11 cellular contexts compared by ENCODE assay signal in genomic region chr1:240539031-240539430, GRCh38.
DNase-seq lines count a peak whose midpoint lies in the region; ATAC-seq and TF ChIP-seq lines count a peak whose summit lies in the region.
"Had no signal": no experiment of that assay in that cellular context is flagged by ENCODE, and none has a peak within 500 bp of the region (broad histone marks: within the 10 kb centered on the region; RNA-seq: fewer than 3 reads in every experiment).

No MANE protein-coding gene starts in this region.

- no peaks in the 10 kb centered on the region for H3K27me3 ChIP-seq in BLaER1 treated with 17β-estradiol and CSF1 and Interleukin-3, amounts not matched to agents 10 nM and 100 nM
- H3K27me3 ChIP-seq in H9 (ENCODE audit: insufficient read depth, low read length) (no peaks in the 10 kb centered on the region), endodermal cell (ENCODE audit: control insufficient read depth, insufficient read depth, low read length, poor library complexity, severe bottlenecking) (no peaks in the 10 kb centered on the region)

- peaks cover 0 to 16% (median 13%) of the 10 kb centered on the region in 10 experiments; a peak in 14 of 20 replicates for H3K4me1 ChIP-seq in BLaER1 treated with 17β-estradiol and CSF1 and Interleukin-3, amounts not matched to agents 10 nM and 100 nM
- peaks cover 8% of the 10 kb centered on the region; the same call in 1 of the 2 replicates for H3K4me1 ChIP-seq in H9 (ENCODE audit: insufficient read depth, low read length)
- no peaks in the 10 kb centered on the region for H3K4me1 ChIP-seq in endodermal cell (ENCODE audit: control insufficient read depth, insufficient read depth, low read length)

- H3K14ac ChIP-seq in H9 (ENCODE audit: insufficient read depth, low read length): no peak overlapping the region

- no peak overlapping the region for H3K4me3 ChIP-seq in BLaER1 treated with 17β-estradiol and CSF1 and Interleukin-3, amounts not matched to agents 10 nM and 100 nM
- no peak overlapping the region for H3K4me3 ChIP-seq in endodermal cell (ENCODE audit: low read length)
- H3K4me3 ChIP-seq: GM12878, K562 had no signal

- H3K9me3 Mint-ChIP-seq in H9 (no peaks in the 10 kb centered on the region; a peak in 2 of 5 replicates), endodermal cell (no peaks in the 10 kb centered on the region)
- H3K9me3 Mint-ChIP-seq in stimulated activated memory B cell treated with anti-CD40 and anti-IgM and Interleukin-4, amounts not matched to agents 10 μg/mL and 1 μg/mL and 100 μg/mL, for 72 hours: peaks cover 4% of the 10 kb centered on the region

- H2BK20ac ChIP-seq in H9 (ENCODE audit: low read depth, low read length, poor library complexity, severe bottlenecking): no peak overlapping the region

- no peak overlapping the region for H4K8ac ChIP-seq in H9 (replicated peaks; ENCODE audit: insufficient read length, low read depth, low read length)

- no peaks in the 10 kb centered on the region for H3K23me2 ChIP-seq in H9 (ENCODE audit: insufficient read length, low read depth, low read length, poor library complexity, severe bottlenecking)

- no peak overlapping the region for H2BK15ac ChIP-seq in H9 (ENCODE audit: low read depth, low read length)

- H2BK120ac ChIP-seq in H9 (ENCODE audit: low read depth, low read length, poor library complexity, severe bottlenecking): no peak overlapping the region

- H2AK5ac ChIP-seq in H9 (ENCODE audit: insufficient read length, low read length): no peak overlapping the region

- no peak overlapping the region for H4K5ac ChIP-seq in H9 (ENCODE audit: insufficient read length, low read depth, low read length)

- H3K79me2 ChIP-seq in H9 (ENCODE audit: insufficient read depth, low read length): no peaks in the 10 kb centered on the region

- H3K4me2 ChIP-seq in BLaER1 treated with 17β-estradiol and CSF1 and Interleukin-3, amounts not matched to agents 10 nM and 100 nM: peak overlapping the region in 6 of 11 experiments; percentile 16 to 50 (median 40); a peak in 9 of 22 replicates
- peak overlapping the region; percentile 26 for H3K4me2 ChIP-seq in H9 (ENCODE audit: insufficient read depth, insufficient read length, low read length)

- H3K27me3 Mint-ChIP-seq in H9 (ENCODE audit: low read depth): peaks cover 10% of the 10 kb centered on the region
- no peaks in the 10 kb centered on the region for H3K27me3 Mint-ChIP-seq in stimulated activated memory B cell treated with anti-CD40 and anti-IgM and Interleukin-4, amounts not matched to agents 10 μg/mL and 1 μg/mL and 100 μg/mL, for 72 hours
- H3K27me3 Mint-ChIP-seq in endodermal cell (ENCODE audit: insufficient read depth): no peaks in the 10 kb centered on the region
- H3K27me3 Mint-ChIP-seq: CD4-positive, CD25-positive, alpha-beta regulatory T cell had no signal

- H3K27ac Mint-ChIP-seq in H9 (no peak overlapping the region), endodermal cell (no peak overlapping the region)
- no peak overlapping the region for H3K27ac Mint-ChIP-seq in stimulated activated memory B cell treated with anti-CD40 and anti-IgM and Interleukin-4, amounts not matched to agents 10 μg/mL and 1 μg/mL and 100 μg/mL, for 72 hours
- H3K27ac Mint-ChIP-seq: CD4-positive, CD25-positive, alpha-beta regulatory T cell had no signal

- WGBS in H9 (ENCODE audit: extremely low coverage, insufficient read length, low lambda C conversion rate): no CpG with 5 or more reads among the region's 1 CpG
- WGBS in endodermal cell (ENCODE audit: insufficient coverage in 1 of 2, insufficient read length in 1 of 2), 2 experiments: 94% methylated on average over 1 of the region's 1 CpG; no CpG with 5 or more reads in 1 of the 2 experiments

- H2AFZ ChIP-seq in H9 (ENCODE audit: low read length): no peak overlapping the region

- H3K27ac ChIP-seq in BLaER1 treated with 17β-estradiol and CSF1 and Interleukin-3, amounts not matched to agents 10 nM and 100 nM: no peak overlapping the region
- H3K27ac ChIP-seq in H9 (ENCODE audit: insufficient read length, low read depth, low read length): no peak overlapping the region
- H3K27ac ChIP-seq in endodermal cell (ENCODE audit: low read depth, low read length): no peak overlapping the region

- no peak overlapping the region for H2BK5ac ChIP-seq in H9 (ENCODE audit: insufficient read length, low read length)

- H3T11ph ChIP-seq in H9 (ENCODE audit: low read length): no peak overlapping the region

- H3K18ac ChIP-seq in H9 (ENCODE audit: insufficient read length, low read depth, low read length): no peak overlapping the region

- H3K9me3 ChIP-seq in BLaER1 treated with 17β-estradiol and CSF1 and Interleukin-3, amounts not matched to agents 10 nM and 100 nM (replicated peaks in 1 of 11): peaks cover 11 to 31% (median 20%) of the 10 kb centered on the region in 11 experiments; a peak in 20 of 22 replicates
- H3K9me3 ChIP-seq in H9 (ENCODE audit: control insufficient read depth, low read depth, low read length): no peaks in the 10 kb centered on the region
- H3K9me3 ChIP-seq in endodermal cell (ENCODE audit: control insufficient read depth, low read length): no peaks in the 10 kb centered on the region

- no peak overlapping the region for H3K9ac ChIP-seq in BLaER1 treated with 17β-estradiol and CSF1 and Interleukin-3, amounts not matched to agents 10 nM and 100 nM
- H3K9ac ChIP-seq in H9 (ENCODE audit: extremely low read depth, insufficient read length, low read length) (no peak overlapping the region), endodermal cell (ENCODE audit: extremely low read depth, low read length, poor library complexity, severe bottlenecking) (no peak overlapping the region)

- H3K4me3 Mint-ChIP-seq in H9 (no peak overlapping the region), endodermal cell (no peak overlapping the region)
- no peak overlapping the region for H3K4me3 Mint-ChIP-seq in stimulated activated memory B cell treated with anti-CD40 and anti-IgM and Interleukin-4, amounts not matched to agents 10 μg/mL and 1 μg/mL and 100 μg/mL, for 72 hours
- H3K4me3 Mint-ChIP-seq: CD4-positive, CD25-positive, alpha-beta regulatory T cell had no signal

- no peaks in the 10 kb centered on the region for H3K79me1 ChIP-seq in H9 (ENCODE audit: insufficient read depth, low read depth, low read length, poor library complexity, severe bottlenecking)

- H3K56ac ChIP-seq in H9 (ENCODE audit: insufficient read length, low read depth, low read length): no peak overlapping the region

- H3K36me3 Mint-ChIP-seq in H9 (ENCODE audit: insufficient read depth in 1 of 3, low read depth in 3 of 3): peaks cover 0 to 4% (median 3%) of the 10 kb centered on the region in 3 experiments; a peak in 1 of 7 replicates
- H3K36me3 Mint-ChIP-seq in stimulated activated memory B cell treated with anti-CD40 and anti-IgM and Interleukin-4, amounts not matched to agents 10 μg/mL and 1 μg/mL and 100 μg/mL, for 72 hours: no peaks in the 10 kb centered on the region
- peaks cover 29% of the 10 kb centered on the region for H3K36me3 Mint-ChIP-seq in endodermal cell (ENCODE audit: low read depth)
- H3K36me3 Mint-ChIP-seq: CD4-positive, CD25-positive, alpha-beta regulatory T cell had no signal

- H2BK12ac ChIP-seq in H9 (ENCODE audit: insufficient read length, low read depth, low read length): no peak overlapping the region

- no peak overlapping the region for H3K23ac ChIP-seq in H9 (ENCODE audit: insufficient read length, low read depth, low read length)

- DNase-seq in H9: no peak
- peak; percentile 30 for DNase-seq in astrocyte of the hippocampus (ENCODE audit: low read depth, low spot score)
- peak; percentile 30 for DNase-seq in stromal cell of bone marrow (ENCODE audit: low read depth)
- DNase-seq in hippocampal formation (lab: John Stamatoyannopoulos, UW): no peak
- DNase-seq in endodermal cell: no peak
- DNase-seq: CD4-positive, CD25-positive, alpha-beta regulatory T cell had no signal

- ATAC-seq in stimulated activated memory B cell treated with anti-CD40 and anti-IgM and Interleukin-4, amounts not matched to agents 10 μg/mL and 1 μg/mL and 100 μg/mL, for 72 hours: no peak
- ATAC-seq: GM12878, HCT116, K562 had no signal

- no peaks in the 10 kb centered on the region for H3K36me3 ChIP-seq in BLaER1 treated with 17β-estradiol and CSF1 and Interleukin-3, amounts not matched to agents 10 nM and 100 nM
- H3K36me3 ChIP-seq in endodermal cell (ENCODE audit: control insufficient read depth, insufficient read depth, low read length): peaks cover 14% of the 10 kb centered on the region

- H4K91ac ChIP-seq in H9 (ENCODE audit: insufficient read length, low read depth, low read length): no peak overlapping the region

- no peak for TF ChIP-seq CTCF in H9 (conservative IDR thresholded peaks at IDR 0.05)
- no peak for TF ChIP-seq CTCF in endodermal cell (conservative IDR thresholded peaks at IDR 0.05)

- H4K20me1 ChIP-seq in BLaER1 treated with 17β-estradiol and CSF1 and Interleukin-3, amounts not matched to agents 10 nM and 100 nM: no peaks in the 10 kb centered on the region
- no peaks in the 10 kb centered on the region for H4K20me1 ChIP-seq in H9 (ENCODE audit: control insufficient read depth, insufficient read depth, insufficient read length)

- no peak overlapping the region for H3K4ac ChIP-seq in H9 (ENCODE audit: low read depth, low read length)

- H3K4me1 Mint-ChIP-seq in H9: peaks cover 14 to 17% of the 10 kb centered on the region in 2 experiments
- H3K4me1 Mint-ChIP-seq in stimulated activated memory B cell treated with anti-CD40 and anti-IgM and Interleukin-4, amounts not matched to agents 10 μg/mL and 1 μg/mL and 100 μg/mL, for 72 hours: no peaks in the 10 kb centered on the region
- peaks cover 19% of the 10 kb centered on the region for H3K4me1 Mint-ChIP-seq in endodermal cell
- H3K4me1 Mint-ChIP-seq: CD4-positive, CD25-positive, alpha-beta regulatory T cell had no signal

Comparison
In these comparisons a context has a peak if more than half of its experiments do, and no peak if none do; other contexts are left out.
1. DNase-seq: peak in astrocyte of the hippocampus (single experiment) and stromal cell of bone marrow (single experiment); none in H9 (single experiment), hippocampal formation (0 of 2) and endodermal cell (single experiment).